Comparison of ENCODE assay signal across 13 cellular contexts in genomic region chr1:219347843-219348475, GRCh38.
DNase-seq lines count a peak whose midpoint lies in the region; ATAC-seq, FAIRE-seq and TF ChIP-seq lines count a peak whose summit lies in the region.
"Had no signal": no experiment of that assay in that cellular context is flagged by ENCODE, and none has a peak within 500 bp of the region (broad histone marks: within the 10 kb centered on the region; RNA-seq: fewer than 3 reads in every experiment).

No MANE protein-coding gene starts in this region.

- intact Hi-C loops in Right ventricle myocardium superior (cut with DNase I) (no loop called here), mucosa of descending colon (cut with DNase I, micrococcal nuclease) (no loop called here)

- no peak for TF ChIP-seq CTCF in mucosa of descending colon (IDR thresholded peaks at IDR 0.05)
- no peak for TF ChIP-seq CTCF in thoracic aorta (IDR thresholded peaks at IDR 0.05)

- no peaks in the 10 kb centered on the region for H3K27me3 ChIP-seq in thoracic aorta (replicated peaks; ENCODE audit: insufficient read depth)
- H3K27me3 ChIP-seq: SJCRH30 had no signal

- no peaks in the 10 kb centered on the region for H3K4me1 ChIP-seq in mucosa of descending colon (ENCODE audit: low read depth)
- peaks cover 13 to 17% of the 10 kb centered on the region in 2 donors for H3K4me1 ChIP-seq in thoracic aorta (ENCODE audit: control insufficient read depth in 1 of 2, low read depth in 2 of 2)
- H3K4me1 ChIP-seq: SJCRH30 had no signal

- DNase-seq in SHP77 treated with DMSO at 0.1 percent for 48 hours (lab: John Stamatoyannopoulos, UW), result peak; percentile 42
- DNase-seq in Right ventricle myocardium superior, result peak; percentile 79
- peak in 2 of 3 donors; percentile 10 to 33 for DNase-seq in mucosa of descending colon
- DNase-seq in thoracic aorta (ENCODE audit: low spot score), result no peak
- DNase-seq in frontal cortex (ENCODE audit: low spot score in 2 of 2), result no peak
- no peak for DNase-seq in activated CD4-positive, alpha-beta T cell treated with anti-CD3 and anti-CD28 coated beads, Interleukin-2, amount 50 U/mL, for 4 hours
- DNase-seq in HEK293T (ENCODE audit: extremely low spot score), result no peak
- DNase-seq: activated CD4-positive, alpha-beta T cell treated with anti-CD3 and anti-CD28 coated beads for 36 hours; activated naive CD4-positive, alpha-beta T cell treated with anti-CD3 and anti-CD28 coated beads, Interleukin-2, amount 50 U/mL, for 16 hours; NCI-H2171 treated with DMSO at 0.1 percent for 48 hours; SJCRH30; stimulated activated naive CD8-positive, alpha-beta T cell treated with anti-CD3 and anti-CD28 coated beads, Interleukin-15, Interleukin-2, amounts not matched to agents 100 U/mL and 50 U/mL, for 24 hours; T1000 had no signal

- H3K9me3 ChIP-seq in mucosa of descending colon (peaks cover 16% of the 10 kb centered on the region), thoracic aorta (no peaks in the 10 kb centered on the region)

- H3K36me3 ChIP-seq in mucosa of descending colon (ENCODE audit: low read depth) (no peaks in the 10 kb centered on the region), thoracic aorta (no peaks in the 10 kb centered on the region)
- H3K36me3 ChIP-seq: SJCRH30 had no signal

- ATAC-seq in Right ventricle myocardium superior (ENCODE audit: poor library complexity) (peak; percentile 86), mucosa of descending colon (no peak), thoracic aorta (ENCODE audit: insufficient number of reproducible peaks, low FRiP score, low read depth) (peak; percentile 33)
- ATAC-seq: activated CD4-positive, alpha-beta T cell treated with anti-CD3 and anti-CD28 coated beads for 36 hours; stimulated activated naive CD8-positive, alpha-beta T cell treated with anti-CD3 and anti-CD28 coated beads, Interleukin-15, Interleukin-2, amounts not matched to agents 100 U/mL and 50 U/mL, for 24 hours had no signal

- H3K27ac ChIP-seq in thoracic aorta, result peak overlapping the region in 1 of 2 donors; percentile 6
- H3K27ac ChIP-seq: SJCRH30 had no signal

- no peak overlapping the region for H3K4me3 ChIP-seq in mucosa of descending colon
- H3K4me3 ChIP-seq in thoracic aorta, result no peak overlapping the region
- H3K4me3 ChIP-seq: SJCRH30 had no signal

- FAIRE-seq in frontal cortex (lab: Jason Lieb, UNC), result no peak

- CTCF ChIA-PET in HEK293T (lab: Yijun Ruan, JAX), result no interaction called here

- POLR2A ChIA-PET in HEK293T (lab: Yijun Ruan, JAX), result no interaction called here

TF ChIP-seq in HEK293T, 16 proteins besides CTCF, POLR2A, EP300 and RAD21:
- TF ChIP-seq HDGF (IDR thresholded peaks at IDR 0.05; ENCODE audit: borderline replicate concordance) (no peak), TARDBP (IDR thresholded peaks at IDR 0.05) (no peak), SP1 (IDR thresholded peaks at IDR 0.05) (no peak), BHLHE40 (IDR thresholded peaks at IDR 0.05; ENCODE audit: borderline replicate concordance) (no peak), ARNT (IDR thresholded peaks at IDR 0.05) (no peak), LEF1 (IDR thresholded peaks at IDR 0.05; ENCODE audit: borderline replicate concordance) (no peak), SUZ12 (IDR thresholded peaks at IDR 0.05) (no peak), ELF4 (IDR thresholded peaks at IDR 0.05) (no peak), L3MBTL2 (conservative IDR thresholded peaks at IDR 0.05) (no peak), ZNF384 (IDR thresholded peaks at IDR 0.05) (no peak), FOXK2 (IDR thresholded peaks at IDR 0.05) (no peak), FOXA1 (IDR thresholded peaks at IDR 0.05) (no peak), FOXM1 (IDR thresholded peaks at IDR 0.05; ENCODE audit: borderline replicate concordance) (no peak), CTBP1 (IDR thresholded peaks at IDR 0.05; ENCODE audit: borderline replicate concordance) (no peak), PKNOX1 (IDR thresholded peaks at IDR 0.05) (no peak)

Comparison
In these comparisons a context has a peak if more than half of its experiments do, and no peak if none do; other contexts are left out.
1. DNase-seq: peak in SHP77 treated with DMSO at 0.1 percent for 48 hours (single experiment), Right ventricle myocardium superior (single experiment) and mucosa of descending colon (2 of 3); none in thoracic aorta (single experiment), frontal cortex (0 of 2), activated CD4-positive, alpha-beta T cell treated with anti-CD3 and anti-CD28 coated beads, Interleukin-2, amount 50 U/mL, for 4 hours (0 of 2) and HEK293T (single experiment).